Comparison of ENCODE assay signal across 1 cellular context in the genomic region with DNA sequence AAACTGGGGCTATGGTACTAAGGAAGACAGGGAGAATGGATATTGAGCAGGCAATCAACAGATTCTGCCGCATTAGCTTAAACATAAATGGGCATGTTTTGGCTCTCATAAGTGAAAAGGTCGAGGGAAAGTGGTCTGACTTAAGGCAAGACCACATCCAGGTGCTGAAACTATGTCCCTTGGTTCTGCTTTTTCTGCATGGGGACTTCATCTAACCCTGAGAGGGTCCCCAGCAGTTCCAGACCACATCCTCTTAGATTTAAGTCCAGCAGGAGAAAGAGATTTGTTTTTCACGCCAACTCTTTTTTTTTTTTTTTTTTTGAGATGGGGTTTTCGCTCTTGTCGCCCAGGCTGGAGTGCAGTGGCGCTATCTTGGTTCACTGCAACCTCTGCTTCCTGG.
TF ChIP-seq lines count a peak whose summit lies in the region.

No MANE protein-coding gene starts in this region.

TF ChIP-seq in GM12878, 131 proteins besides CTCF, POLR2A, EP300 and RAD21:
- TF ChIP-seq SPI1 (IDR thresholded peaks at IDR 0.05; ENCODE audit: borderline replicate concordance, insufficient read depth, low read depth, low read length) (peak; percentile 25; the same call in 1 of the 2 replicates), YBX1 (IDR thresholded peaks at IDR 0.05) (no peak), RBBP5 (conservative IDR thresholded peaks at IDR 0.05) (no peak), TCF12 (IDR thresholded peaks at IDR 0.05; ENCODE audit: low read depth, low read length) (peak; percentile 59; the same call in 1 of the 2 replicates), SREBF2 (IDR thresholded peaks at IDR 0.05; ENCODE audit: low read length) (no peak), NR2C2 (IDR thresholded peaks at IDR 0.05; ENCODE audit: borderline replicate concordance, control insufficient read depth, insufficient read length, low read depth) (no peak), ZNF274 (IDR thresholded peaks at IDR 0.05; ENCODE audit: insufficient read depth, insufficient read length) (no peak), RUNX3 (IDR thresholded peaks at IDR 0.05; ENCODE audit: low read length) (peak; percentile 55)
- TF ChIP-seq, protein P1, sequence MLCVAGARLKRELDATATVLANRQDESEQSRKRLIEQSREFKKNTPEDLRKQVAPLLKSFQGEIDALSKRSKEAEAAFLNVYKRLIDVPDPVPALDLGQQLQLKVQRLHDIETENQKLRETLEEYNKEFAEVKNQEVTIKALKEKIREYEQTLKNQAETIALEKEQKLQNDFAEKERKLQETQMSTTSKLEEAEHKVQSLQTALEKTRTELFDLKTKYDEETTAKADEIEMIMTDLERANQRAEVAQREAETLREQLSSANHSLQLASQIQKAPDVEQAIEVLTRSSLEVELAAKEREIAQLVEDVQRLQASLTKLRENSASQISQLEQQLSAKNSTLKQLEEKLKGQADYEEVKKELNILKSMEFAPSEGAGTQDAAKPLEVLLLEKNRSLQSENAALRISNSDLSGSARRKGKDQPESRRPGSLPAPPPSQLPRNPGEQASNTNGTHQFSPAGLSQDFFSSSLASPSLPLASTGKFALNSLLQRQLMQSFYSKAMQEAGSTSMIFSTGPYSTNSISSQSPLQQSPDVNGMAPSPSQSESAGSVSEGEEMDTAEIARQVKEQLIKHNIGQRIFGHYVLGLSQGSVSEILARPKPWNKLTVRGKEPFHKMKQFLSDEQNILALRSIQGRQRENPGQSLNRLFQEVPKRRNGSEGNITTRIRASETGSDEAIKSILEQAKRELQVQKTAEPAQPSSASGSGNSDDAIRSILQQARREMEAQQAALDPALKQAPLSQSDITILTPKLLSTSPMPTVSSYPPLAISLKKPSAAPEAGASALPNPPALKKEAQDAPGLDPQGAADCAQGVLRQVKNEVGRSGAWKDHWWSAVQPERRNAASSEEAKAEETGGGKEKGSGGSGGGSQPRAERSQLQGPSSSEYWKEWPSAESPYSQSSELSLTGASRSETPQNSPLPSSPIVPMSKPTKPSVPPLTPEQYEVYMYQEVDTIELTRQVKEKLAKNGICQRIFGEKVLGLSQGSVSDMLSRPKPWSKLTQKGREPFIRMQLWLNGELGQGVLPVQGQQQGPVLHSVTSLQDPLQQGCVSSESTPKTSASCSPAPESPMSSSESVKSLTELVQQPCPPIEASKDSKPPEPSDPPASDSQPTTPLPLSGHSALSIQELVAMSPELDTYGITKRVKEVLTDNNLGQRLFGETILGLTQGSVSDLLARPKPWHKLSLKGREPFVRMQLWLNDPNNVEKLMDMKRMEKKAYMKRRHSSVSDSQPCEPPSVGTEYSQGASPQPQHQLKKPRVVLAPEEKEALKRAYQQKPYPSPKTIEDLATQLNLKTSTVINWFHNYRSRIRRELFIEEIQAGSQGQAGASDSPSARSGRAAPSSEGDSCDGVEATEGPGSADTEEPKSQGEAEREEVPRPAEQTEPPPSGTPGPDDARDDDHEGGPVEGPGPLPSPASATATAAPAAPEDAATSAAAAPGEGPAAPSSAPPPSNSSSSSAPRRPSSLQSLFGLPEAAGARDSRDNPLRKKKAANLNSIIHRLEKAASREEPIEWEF (IDR thresholded peaks at IDR 0.05; ENCODE audit: insufficient replicate concordance, low read depth, low read length), result no peak
